Comparison of ENCODE assay signal across 13 cellular contexts in the genomic region with DNA sequence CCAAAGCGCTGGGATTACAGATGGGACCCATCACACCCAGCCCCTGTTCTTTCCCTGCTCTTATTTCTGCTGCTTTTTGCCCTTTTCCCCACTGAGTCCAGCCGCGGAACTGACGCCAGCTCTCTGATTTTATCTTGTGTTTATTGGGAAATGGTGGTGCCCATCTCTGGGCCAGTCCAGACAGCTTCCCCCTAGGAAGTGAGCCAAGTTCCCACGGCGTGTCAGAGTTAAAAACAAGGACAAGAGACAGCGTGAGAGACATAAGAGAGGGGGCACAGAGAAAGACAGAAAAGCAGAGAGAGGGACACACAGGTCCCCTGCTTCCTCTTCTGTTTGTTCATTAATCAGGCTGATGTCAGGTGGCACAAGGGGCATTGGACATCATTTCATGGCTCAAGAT. TPM values are rescaled to one million over a fixed set of nuclear protein-coding genes. Genes with fewer than 3 reads are reported as not detected.
DNase-seq lines count a peak whose midpoint lies in the region; ATAC-seq, FAIRE-seq and TF ChIP-seq lines count a peak whose summit lies in the region.
"Not testable (repeated sequence)": the region's sequence is repeated elsewhere in the genome, so short reads cannot be mapped to it uniquely, and the experiment has no call there.
"Had no signal": no experiment of that assay in that cellular context is flagged by ENCODE, and none has a peak within 500 bp of the region (broad histone marks: within the 10 kb centered on the region; RNA-seq: fewer than 3 reads in every experiment).

No MANE protein-coding gene starts in this region.

- not testable (repeated sequence) for H3K9me3 ChIP-seq in BE2C; kidney (ENCODE audit: control insufficient read depth in 1 of 2, low read length in 2 of 2); lower lobe of right lung; prostate gland; suprapubic skin

- not testable (repeated sequence) for H3K36me3 ChIP-seq in BE2C; kidney (ENCODE audit: control insufficient read depth in 1 of 2, insufficient read depth in 2 of 2, low read length in 2 of 2); lower lobe of right lung; prostate gland; suprapubic skin

- H3K27ac ChIP-seq in kidney (ENCODE audit: low read depth in 2 of 2, low read length in 2 of 2); lower lobe of right lung; prostate gland; suprapubic skin: not testable (repeated sequence)

- not testable (repeated sequence) for TF ChIP-seq POLR2A in prostate gland (IDR thresholded peaks at IDR 0.05); suprapubic skin (IDR thresholded peaks at IDR 0.05)

- intact Hi-C loops in left cardiac atrium (cut with DNase I); kidney (cut with DNase I); lower lobe of right lung (cut with DNase I); prostate gland (cut with DNase I): not testable (repeated sequence)

- not testable (repeated sequence) for H3K27me3 ChIP-seq in BE2C; lower lobe of right lung (ENCODE audit: low read depth); prostate gland (replicated peaks; ENCODE audit: insufficient read depth); suprapubic skin

- TF ChIP-seq CTCF in BE2C (IDR thresholded peaks at IDR 0.05; ENCODE audit: low read depth, low read length); kidney (IDR thresholded peaks at IDR 0.05; ENCODE audit: borderline replicate concordance, extremely low read depth, insufficient read depth); lower lobe of right lung (IDR thresholded peaks at IDR 0.05); prostate gland (IDR thresholded peaks at IDR 0.05); suprapubic skin (IDR thresholded peaks at IDR 0.05): not testable (repeated sequence)

- DNase-seq in BE2C (peak; percentile 60), left cardiac atrium (peak; percentile 51), kidney (peak; percentile 52), lower lobe of right lung (peak; percentile 66), prostate gland (ENCODE audit: low spot score) (peak; percentile 94), suprapubic skin (ENCODE audit: low spot score in 2 of 2) (peak; percentile 13 to 41)

- FAIRE-seq in kidney (lab: Jason Lieb, UNC) = not testable (repeated sequence)

- not testable (repeated sequence) for TF ChIP-seq EP300 in suprapubic skin (IDR thresholded peaks at IDR 0.05)

- ATAC-seq in SK-N-SH treated with all-trans-retinoic acid at 6 μM for 48 hours = peak; percentile 41
- peak; percentile 41 for ATAC-seq in esophagus mucosa
- peak in 1 of 2 donors; percentile 39 for ATAC-seq in left cardiac atrium
- peak; percentile 29 to 30 for ATAC-seq in lower lobe of right lung

- WGBS in prostate gland = no CpG with 5 or more reads among the region's 7 CpGs
- no CpG with 5 or more reads among the region's 7 CpGs for WGBS in suprapubic skin

- H3K4me1 ChIP-seq in BE2C; kidney (ENCODE audit: control insufficient read depth in 1 of 2, insufficient read depth in 1 of 2, low read depth in 1 of 2, low read length in 2 of 2); lower lobe of right lung; prostate gland (replicated peaks); suprapubic skin: not testable (repeated sequence)

- not testable (repeated sequence) for H3K4me3 ChIP-seq in BE2C (ENCODE audit: low read depth, low read length); kidney (ENCODE audit: low read length in 2 of 2); lower lobe of right lung; prostate gland; suprapubic skin

- not testable (repeated sequence) for H3K9ac ChIP-seq in kidney (ENCODE audit: low read length in 2 of 2)

RNA-seq across cellular contexts. Expression of a gene that starts 11.9 kb away (rescaled TPM):
- 10.2 TPM for polyA plus RNA-seq in BE2C (2012; ENCODE audit: insufficient read depth, insufficient read length, low read depth)
- total RNA-seq in esophagus mucosa = 88.8 TPM
- 1 to 10 TPM; 2.9 to 3.1 TPM for total RNA-seq in left cardiac atrium
- total RNA-seq in kidney = 21.6 TPM
- 6.8 TPM for polyA plus RNA-seq in kidney (ENCODE audit: insufficient read depth, low read depth, low replicate concordance)
- total RNA-seq in lower lobe of right lung = 26.9 TPM
- 10 to 100 TPM in 1 of 2 donors, 1 to 10 TPM in 1; 9.9 to 33.5 TPM for total RNA-seq in prostate gland
- total RNA-seq in suprapubic skin = 10 to 100 TPM in 2 of 4 donors, 1 to 10 TPM in 2; 7.8 to 24.4 (median 11.5) TPM

RNA-seq across cellular contexts. Expression of a gene that starts 14.0 kb away (rescaled TPM):
- 2.4 TPM for polyA plus RNA-seq in BE2C (2012; ENCODE audit: insufficient read depth, insufficient read length, low read depth)
- 2.8 TPM for total RNA-seq in esophagus mucosa
- total RNA-seq in left cardiac atrium = 10 to 100 TPM in 1 of 2 donors, 1 to 10 TPM in 1; 3.2 to 14.3 TPM
- 22.5 TPM for total RNA-seq in kidney
- 24.0 TPM for polyA plus RNA-seq in kidney (ENCODE audit: insufficient read depth, low read depth, low replicate concordance)
- 22.6 TPM for total RNA-seq in lower lobe of right lung
- 10 to 100 TPM in 1 of 2 donors, 1 to 10 TPM in 1; 2.0 to 25.7 TPM for total RNA-seq in prostate gland
- total RNA-seq in suprapubic skin = 10 to 100 TPM; 26.5 to 30.7 (median 28.4) TPM

RNA-seq across cellular contexts. Expression of a gene that starts 19.4 kb away (rescaled TPM):
- polyA plus RNA-seq in BE2C (2012; ENCODE audit: insufficient read depth, insufficient read length, low read depth) = 4.3 TPM
- total RNA-seq in esophagus mucosa = not detected
- not detected for total RNA-seq in left cardiac atrium
- 0.50 TPM for total RNA-seq in kidney
- not detected for polyA plus RNA-seq in kidney (ENCODE audit: insufficient read depth, low read depth, low replicate concordance)
- not detected for total RNA-seq in lower lobe of right lung
- total RNA-seq in prostate gland = 1 to 10 TPM in 1 of 2 donors, not detected in 1; 1.8 TPM
- total RNA-seq in suprapubic skin = under 1 TPM in 1 of 4 donors, not detected in 3; 0.64 TPM
- total RNA-seq: Calu3; CD8-positive, alpha-beta T cell; GM23338; HT1080 had no signal
- polyA plus RNA-seq: A549 had no signal

RNA-seq across cellular contexts. Expression of a gene that starts 40.8 kb away (rescaled TPM):
- polyA plus RNA-seq in BE2C (2012; ENCODE audit: insufficient read depth, insufficient read length, low read depth) = 67.9 TPM
- total RNA-seq in esophagus mucosa (13.8 TPM), left cardiac atrium (10 to 100 TPM in 1 of 2 donors, 1 to 10 TPM in 1; 9.2 to 14.6 TPM), kidney (48.0 TPM), lower lobe of right lung (58.1 TPM), prostate gland (10 to 100 TPM; 11.5 to 16.6 TPM), suprapubic skin (10 to 100 TPM; 11.3 to 28.5 (median 27.3) TPM)
- polyA plus RNA-seq in kidney (ENCODE audit: insufficient read depth, low read depth, low replicate concordance) = 70.8 TPM

RNA-seq across cellular contexts. Expression of a gene that starts 52.9 kb away (rescaled TPM):
- polyA plus RNA-seq in BE2C (2012; ENCODE audit: insufficient read depth, insufficient read length, low read depth) = 125 TPM
- total RNA-seq in esophagus mucosa (38.5 TPM), left cardiac atrium (10 to 100 TPM; 42.9 to 52.7 TPM), kidney (42.0 TPM), lower lobe of right lung (37.9 TPM), prostate gland (10 to 100 TPM; 23.2 to 46.4 TPM), suprapubic skin (10 to 100 TPM in 3 of 4 donors, 1 to 10 TPM in 1; 9.5 to 29.0 (median 19.3) TPM)
- polyA plus RNA-seq in kidney (ENCODE audit: insufficient read depth, low read depth, low replicate concordance) = 117 TPM

Comparison
In these comparisons a context has a peak if more than half of its experiments do, and no peak if none do; other contexts are left out.
1. DNase-seq: peak in every context shown above with its lines; median percentile 94 in prostate gland; 66 in lower lobe of right lung; 60 in BE2C; 52 in kidney; 51 in left cardiac atrium; 27 in suprapubic skin.